In the genomic region with DNA sequence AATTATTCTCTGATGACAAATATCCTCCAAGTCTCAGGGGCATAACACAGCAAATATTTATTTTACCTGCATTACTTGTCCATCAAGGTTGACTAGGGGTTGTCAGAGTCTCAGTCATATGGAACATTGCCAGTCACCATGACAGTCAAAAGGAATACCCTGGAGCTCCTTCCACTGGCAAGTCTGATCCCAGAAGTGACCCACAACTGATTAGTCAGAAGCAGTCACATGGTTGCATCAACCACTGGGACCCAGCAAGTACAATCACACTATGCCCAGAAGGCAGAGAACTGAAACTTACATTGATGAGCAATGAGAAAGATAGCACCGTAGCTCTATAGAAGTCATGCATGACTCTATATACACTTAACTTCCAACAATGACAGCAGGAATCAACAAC, we compare ENCODE assay signal across 13 cellular contexts. TPM values are rescaled to one million over a fixed set of nuclear protein-coding genes. Genes with fewer than 3 reads are reported as not detected.
A peak's percentile ranks its signal among the peaks of the same experiment; 100 is the strongest.
DNase-seq lines count a peak whose midpoint lies in the region; ATAC-seq and TF ChIP-seq lines count a peak whose summit lies in the region.
"Had no signal": no experiment of that assay in that cellular context is flagged by ENCODE, and none has a peak within 500 bp of the region (broad histone marks: within the 10 kb centered on the region; RNA-seq: fewer than 3 reads in every experiment).

No MANE protein-coding gene starts in this region.

- H3K9me3 ChIP-seq in PC-3 (ENCODE audit: low read length): peaks cover 27% of the 10 kb centered on the region; the same call in 1 of the 2 replicates
- H3K9me3 ChIP-seq: suprapubic skin had no signal

- H3K36me3 ChIP-seq in PC-3 (ENCODE audit: low read depth, low read length): no peaks in the 10 kb centered on the region; the same call in 1 of the 2 replicates
- H3K36me3 ChIP-seq: suprapubic skin had no signal

- H3K9me2 ChIP-seq in PC-3 (replicated peaks; ENCODE audit: low read length): no peaks in the 10 kb centered on the region

- peaks cover 9% of the 10 kb centered on the region for H3F3A ChIP-seq in PC-3 (ENCODE audit: low read length, unreplicated experiment)

- peaks cover 24% of the 10 kb centered on the region for H3K4me1 ChIP-seq in PC-3 (ENCODE audit: insufficient read depth, low read length)
- H3K4me1 ChIP-seq: suprapubic skin had no signal

- no peak overlapping the region for H3K4me3 ChIP-seq in PC-3 (ENCODE audit: low read length)
- H3K4me3 ChIP-seq: coronary artery, suprapubic skin had no signal

- no peak overlapping the region for H3K4me2 ChIP-seq in PC-3 (ENCODE audit: low read length)

- H2AFZ ChIP-seq in PC-3 (ENCODE audit: low read length): no peak overlapping the region

- ATAC-seq in GM18858 (IDR thresholded peaks at IDR 0.05; ENCODE audit: unreplicated experiment) (peak; percentile 70), HG02870 (IDR thresholded peaks at IDR 0.05; ENCODE audit: unreplicated experiment) (peak; percentile 81), PC-3 (peak; percentile 90), HG03159 (IDR thresholded peaks at IDR 0.05; ENCODE audit: unreplicated experiment) (no peak)
- ATAC-seq: naive thymus-derived CD8-positive, alpha-beta T cell had no signal

- CTCF ChIA-PET in PC-3 (lab: Charles Lee): interaction anchor here (0.6 kb wide), 2 partner anchors 29 kb away, joined by 3 read pairs; no protein-coding TSS in a partner anchor

- no peak overlapping the region for H3K9ac ChIP-seq in PC-3 (ENCODE audit: low read length)

- no TSS peak for BruUV-seq in PC-3 (replicated peaks; lab: Mats Ljungman, UMichigan)

- H3K27ac ChIP-seq in PC-3 (ENCODE audit: low read length): peak overlapping the region; percentile 93
- H3K27ac ChIP-seq: coronary artery, suprapubic skin had no signal

- intact Hi-C loops in PC-3 (cut with micrococcal nuclease): loop anchor here (1.0 to 5.0 kb wide), 5 partner anchors 29 to 159 kb away; a partner anchor contains a TSS

- DNase-seq in PC-3 (peak; percentile 98), kidney tubule cell (ENCODE audit: low spot score) (peak; percentile 100), T-helper 1 cell (no peak), medulla oblongata (ENCODE audit: extremely low spot score) (no peak), NCI-H526 treated with DMSO at 0.1 percent for 48 hours (lab: John Stamatoyannopoulos, UW) (no peak)
- DNase-seq: naive thymus-derived CD8-positive, alpha-beta T cell; NCI-H446 treated with DMSO at 0.1 percent for 48 hours; T-helper 9 cell had no signal

- H4K20me1 ChIP-seq in PC-3 (ENCODE audit: low read length): no peaks in the 10 kb centered on the region

- H3K79me2 ChIP-seq in PC-3 (ENCODE audit: low read length): no peaks in the 10 kb centered on the region

- no peaks in the 10 kb centered on the region for H3K27me3 ChIP-seq in PC-3 (ENCODE audit: low read length)
- H3K27me3 ChIP-seq: suprapubic skin had no signal

- TF ChIP-seq CTCF in PC-3 (conservative IDR thresholded peaks at IDR 0.05; ENCODE audit: low read depth, low read length): no peak

- POLR2A ChIA-PET in PC-3 (lab: Charles Lee; ENCODE audit: unreplicated experiment): interaction anchor here (0.6 kb wide), 1 partner anchor 22 kb away, joined by 4 read pairs; no protein-coding TSS in a partner anchor

RNA-seq across cellular contexts. Expression of a gene that starts 41.9 kb away (rescaled TPM):
- 10.7 and 16.4 TPM in 2 replicates for total RNA-seq in PC-3 (2014; rRNA removed)
- total RNA-seq: naive thymus-derived CD8-positive, alpha-beta T cell had no signal

Comparison
In these comparisons a context has a peak if more than half of its experiments do, and no peak if none do; other contexts are left out.
1. DNase-seq: peak in PC-3 (single experiment) and kidney tubule cell (single experiment); none in T-helper 1 cell (0 of 5), medulla oblongata (single experiment) and NCI-H526 treated with DMSO at 0.1 percent for 48 hours (single experiment).